Comparison of ENCODE assay signal across 21 cellular contexts in the genomic region with DNA sequence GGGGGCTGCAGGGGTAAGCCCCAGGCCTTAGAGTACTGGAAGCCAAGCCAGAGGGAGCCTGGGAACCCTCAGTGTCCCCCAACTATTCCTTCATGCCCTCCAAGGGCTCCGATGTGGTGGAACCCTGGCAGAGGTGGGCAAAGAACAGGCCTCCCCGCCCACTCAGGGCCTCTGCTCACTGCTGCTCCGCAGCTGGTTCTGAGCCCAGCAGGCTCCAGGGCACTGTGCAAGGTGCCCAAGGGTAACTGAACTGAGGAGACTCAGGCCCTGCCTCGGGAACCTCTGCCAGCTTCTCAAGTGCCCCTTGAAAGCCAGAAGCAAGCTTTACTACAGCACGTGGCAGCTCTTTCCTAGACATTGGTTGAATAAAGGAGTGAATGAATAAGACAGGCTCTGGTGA. TPM values are rescaled to one million over a fixed set of nuclear protein-coding genes. Genes with fewer than 3 reads are reported as not detected.
DNase-seq lines count a peak whose midpoint lies in the region; ATAC-seq and TF ChIP-seq lines count a peak whose summit lies in the region.
"Had no signal": no experiment of that assay in that cellular context is flagged by ENCODE, and none has a peak within 500 bp of the region (broad histone marks: within the 10 kb centered on the region; RNA-seq: fewer than 3 reads in every experiment).

No MANE protein-coding gene starts in this region.

- peak; percentile 94 for ATAC-seq in left lung
- ATAC-seq: CD8-positive, alpha-beta T cell; HCT116; Right ventricle myocardium inferior had no signal

- H3K4me1 ChIP-seq in left lung (peaks cover 0 to 6% of the 10 kb centered on the region in 2 donors), thyroid gland (peaks cover 3 to 8% of the 10 kb centered on the region in 2 donors)

- WGBS in thyroid gland, 2 donors: 33 to 36% methylated on average over 1 to 5 of the region's 5 CpGs

- in situ Hi-C loops in brain microvascular endothelial cell (cut with HindIII; ENCODE audit: low pct_ligation_motif_present, low sequenced_read_pairs): no loop called here

- intact Hi-C loops in left lung (cut with DNase I) (no loop called here), thyroid gland (cut with DNase I) (no loop called here)

- H3K27ac ChIP-seq in left lung (no peak overlapping the region), thyroid gland (no peak overlapping the region), brain microvascular endothelial cell (no peak overlapping the region)
- H3K27ac ChIP-seq: BLaER1 treated with 17β-estradiol and CSF1 and Interleukin-3, amounts not matched to agents 10 nM and 100 nM had no signal

- H3K27me3 ChIP-seq in left lung: peaks cover 0 to 1% of the 10 kb centered on the region in 2 donors
- no peaks in the 10 kb centered on the region for H3K27me3 ChIP-seq in thyroid gland
- H3K27me3 ChIP-seq in brain microvascular endothelial cell (replicated peaks): no peaks in the 10 kb centered on the region

- peaks cover 0 to 2% of the 10 kb centered on the region in 2 donors for H3K36me3 ChIP-seq in left lung
- H3K36me3 ChIP-seq in thyroid gland: no peaks in the 10 kb centered on the region
- no peaks in the 10 kb centered on the region for H3K36me3 ChIP-seq in brain microvascular endothelial cell (replicated peaks)
- H3K36me3 ChIP-seq: BLaER1 treated with 17β-estradiol and CSF1 and Interleukin-3, amounts not matched to agents 10 nM and 100 nM had no signal

- TF ChIP-seq CTCF in left lung (IDR thresholded peaks at IDR 0.05) (no peak), thyroid gland (IDR thresholded peaks at IDR 0.05) (no peak), brain microvascular endothelial cell (IDR thresholded peaks at IDR 0.05; ENCODE audit: low read depth, low read length, missing control alignments) (no peak)

- H3K4me3 ChIP-seq in left lung (no peak overlapping the region), thyroid gland (replicated peaks in 1 of 3) (no peak overlapping the region), brain microvascular endothelial cell (ENCODE audit: low read depth, low read length) (no peak overlapping the region)
- H3K4me3 ChIP-seq: BLaER1 treated with 17β-estradiol and CSF1 and Interleukin-3, amounts not matched to agents 10 nM and 100 nM had no signal

- no peak for TF ChIP-seq POLR2A in thyroid gland (IDR thresholded peaks at IDR 0.05)

- no peaks in the 10 kb centered on the region for H3K9me3 ChIP-seq in left lung
- H3K9me3 ChIP-seq in thyroid gland: no peaks in the 10 kb centered on the region
- H3K9me3 ChIP-seq: BLaER1 treated with 17β-estradiol and CSF1 and Interleukin-3, amounts not matched to agents 10 nM and 100 nM had no signal

- peak; percentile 28 for DNase-seq in NCI-H345 (lab: John Stamatoyannopoulos, UW)
- no peak for DNase-seq in NCI-H345 treated with DMSO at 0.1 percent for 48 hours (lab: John Stamatoyannopoulos, UW; ENCODE audit: unreplicated experiment)
- DNase-seq in NCI-H2029 (lab: John Stamatoyannopoulos, UW): peak; percentile 73
- peak in 1 of 2 donors; percentile 71 for DNase-seq in left lung
- peak; percentile 93 to 97 for DNase-seq in thyroid gland
- DNase-seq in NOMO-1 (lab: John Stamatoyannopoulos, UW; ENCODE audit: unreplicated experiment in 2 of 2): no peak
- no peak for DNase-seq in brain microvascular endothelial cell
- DNase-seq in C1 segment of cervical spinal cord (lab: John Stamatoyannopoulos, UW): no peak
- DNase-seq: 8988T; CD8-positive, alpha-beta T cell; GOT3; Kasumi-1; NCI-H1694; NCI-H2107; NCI-H2227 treated with DMSO at 0.1 percent for 48 hours; NCI-H524 treated with DMSO at 0.1 percent for 48 hours; NCI-H82; SW 1271 had no signal

RNA-seq across cellular contexts. Expression of gene TOX2, which starts 54.8 kb away (rescaled TPM):
- total RNA-seq in left lung (10 to 100 TPM; 14.5 to 29.9 TPM), thyroid gland (1 to 10 TPM; 3.4 to 7.7 (median 5.2) TPM)

Comparison
In these comparisons a context has a peak if more than half of its experiments do, and no peak if none do; other contexts are left out.
1. DNase-seq: peak in NCI-H345 (single experiment), NCI-H2029 (single experiment) and thyroid gland (2 of 2); none in NCI-H345 treated with DMSO at 0.1 percent for 48 hours (single experiment), NOMO-1 (0 of 2), brain microvascular endothelial cell (single experiment) and C1 segment of cervical spinal cord (0 of 14).